In genomic region chr2:164910091-164910899, GRCh38 we compare ENCODE assay signal across 8 cellular contexts. TPM values are rescaled to one million over a fixed set of nuclear protein-coding genes. Genes with fewer than 3 reads are reported as not detected.
DNase-seq lines count a peak whose midpoint lies in the region; ATAC-seq and TF ChIP-seq lines count a peak whose summit lies in the region.

No MANE protein-coding gene starts in this region.

- in situ Hi-C loops in ACHN (cut with HindIII; ENCODE audit: low pct_ligation_motif_present, low pct_unique_long_range_greater_than_20kb, low sequenced_read_pairs) (loop anchor here (25.0 kb wide), 1 partner anchor 173 kb away; no protein-coding TSS in a partner anchor), G401 (cut with HindIII; ENCODE audit: low sequenced_read_pairs) (no loop called here)

- TF ChIP-seq CTCF in VCaP (conservative IDR thresholded peaks at IDR 0.05) = no peak
- TF ChIP-seq CTCF in RWPE1 (conservative IDR thresholded peaks at IDR 0.05; ENCODE audit: low read depth) = no peak

- DNase-seq in ACHN (peak; percentile 47), left colon (peak; percentile 12 to 53), RWPE1 (ENCODE audit: low spot score) (no peak), G401 (ENCODE audit: low spot score) (no peak)

- intact Hi-C loops in left colon (cut with DNase I, micrococcal nuclease) = no loop called here

- ATAC-seq in GM18867 (IDR thresholded peaks at IDR 0.05; ENCODE audit: unreplicated experiment) (peak; percentile 92), HG03378 (IDR thresholded peaks at IDR 0.05; ENCODE audit: unreplicated experiment) (peak; percentile 71), left colon (peak; percentile 78), GM19397 (IDR thresholded peaks at IDR 0.05; ENCODE audit: unreplicated experiment) (no peak)

- POLR2A ChIA-PET in RWPE1 (lab: Yijun Ruan, JAX; ENCODE audit: low non-redundant PET) = interaction anchor here (0.8 kb wide), 1 partner anchor 158 kb away, joined by 3 read pairs; no protein-coding TSS in a partner anchor

- CTCF ChIA-PET in RWPE1 (lab: Yijun Ruan, JAX) = interaction anchor here (0.6 kb wide), 1 partner anchor 353 kb away, joined by 3 read pairs; no protein-coding TSS in a partner anchor

- H3K27ac ChIP-seq in VCaP (peak overlapping the region; percentile 80), RWPE1 (no peak overlapping the region)

RNA-seq across cellular contexts. Expression of gene SLC38A11, which starts 45.0 kb away (rescaled TPM):
- 1 to 10 TPM; 3.7 to 5.7 TPM for total RNA-seq in left colon
- total RNA-seq in G401 (2014; rRNA removed; shearing (Covaris generic)) = not detected in 2 replicates

Comparison
In these comparisons a context has a peak if more than half of its experiments do, and no peak if none do; other contexts are left out.
1. DNase-seq: peak in ACHN (single experiment) and left colon (2 of 2); none in RWPE1 (single experiment) and G401 (single experiment).